In genomic region chr16:89200850-89201466, GRCh38 we compare ENCODE assay signal across 8 cellular contexts. TPM values are rescaled to one million over a fixed set of nuclear protein-coding genes. Genes with fewer than 3 reads are reported as not detected.
DNase-seq lines count a peak whose midpoint lies in the region; ATAC-seq and TF ChIP-seq lines count a peak whose summit lies in the region.
"Had no signal": no experiment of that assay in that cellular context is flagged by ENCODE, and none has a peak within 500 bp of the region (broad histone marks: within the 10 kb centered on the region; RNA-seq: fewer than 3 reads in every experiment).

No MANE protein-coding gene starts in this region.

- peak; percentile 20 for DNase-seq in RPMI8226
- DNase-seq in hepatic stellate cell (ENCODE audit: low spot score), result peak; percentile 11
- no peak for DNase-seq in prostate gland (ENCODE audit: low spot score)
- DNase-seq in gastrocnemius medialis, result no peak
- no peak for DNase-seq in NCI-H1436 treated with DMSO at 0.1 percent for 48 hours (lab: John Stamatoyannopoulos, UW)

- H3K27me3 ChIP-seq in prostate gland (replicated peaks; ENCODE audit: insufficient read depth), result peaks cover 9% of the 10 kb centered on the region
- peaks cover 63 to 70% (median 68%) of the 10 kb centered on the region in 3 donors for H3K27me3 ChIP-seq in gastrocnemius medialis

- H3K9me3 ChIP-seq in prostate gland (no peaks in the 10 kb centered on the region), gastrocnemius medialis (no peaks in the 10 kb centered on the region)

- in situ Hi-C loops in gastrocnemius medialis (cut with MboI; ENCODE audit: low sequenced_read_pairs in 4 of 4), result loop anchor here in 2 of 4 donors (25.0 kb wide), 2 partner anchors 339 to 464 kb away; partner anchors contain the start of genes GALNS (in 1 of the 2), PABPN1L (in 1 of the 2) and TRAPPC2L (in 1 of the 2)

- TF ChIP-seq CTCF in prostate gland (IDR thresholded peaks at IDR 0.05), result no peak
- TF ChIP-seq CTCF in gastrocnemius medialis (IDR thresholded peaks at IDR 0.05 in 4 of 5, conservative IDR thresholded peaks at IDR 0.05 in 1 of 5), result no peak

- no peaks in the 10 kb centered on the region for H3K4me1 ChIP-seq in prostate gland (replicated peaks)
- H3K4me1 ChIP-seq in gastrocnemius medialis, result no peaks in the 10 kb centered on the region

- H3K4me3 ChIP-seq in GM08714 (ENCODE audit: low read length), result peak overlapping the region; percentile 27; the same call in 1 of the 2 replicates
- peak overlapping the region; percentile 15 to 44 for H3K4me3 ChIP-seq in prostate gland
- H3K4me3 ChIP-seq in gastrocnemius medialis, result no peak overlapping the region

- WGBS in prostate gland, result 2% methylated on average over 38 of the region's 68 CpGs

- ATAC-seq in gastrocnemius medialis (no peak), GM18505 (IDR thresholded peaks at IDR 0.05; ENCODE audit: unreplicated experiment) (no peak)

- intact Hi-C loops in prostate gland (cut with DNase I) (no loop called here), gastrocnemius medialis (cut with DNase I; ENCODE audit: low total_unique reads) (loop anchor here (2.0 kb wide), 1 partner anchor 30 kb away; the partner anchor contains the start of gene CDH15)

- H3K27ac ChIP-seq in prostate gland, result no peak overlapping the region
- H3K27ac ChIP-seq in gastrocnemius medialis, result no peak overlapping the region

- TF ChIP-seq POLR2A in prostate gland (IDR thresholded peaks at IDR 0.05) (no peak), gastrocnemius medialis (IDR thresholded peaks at IDR 0.05) (no peak), GM18505 (IDR thresholded peaks at IDR 0.05; ENCODE audit: borderline replicate concordance, extremely low read depth, insufficient read depth, insufficient read length) (no peak)

- no peaks in the 10 kb centered on the region for H3K36me3 ChIP-seq in prostate gland
- H3K36me3 ChIP-seq in gastrocnemius medialis, result no peaks in the 10 kb centered on the region

RNA-seq across cellular contexts. Expression of gene SLC22A31, which starts 0.6 kb away (rescaled TPM):
- total RNA-seq in prostate gland, result 1 to 10 TPM in 1 of 2 donors, not detected in 1; 4.6 TPM
- total RNA-seq in gastrocnemius medialis, result not detected
- total RNA-seq: SK-MEL-5 had no signal

RNA-seq across cellular contexts. Expression of gene ZNF778, which starts 16.5 kb away (rescaled TPM):
- total RNA-seq in prostate gland (10 to 100 TPM; 12.9 to 30.2 TPM), gastrocnemius medialis (10 to 100 TPM; 10.7 to 21.3 (median 17.9) TPM)

RNA-seq across cellular contexts. Expression of gene CDH15, which starts 29.4 kb away (rescaled TPM):
- total RNA-seq in prostate gland, result 1 to 10 TPM in 1 of 2 donors, under 1 TPM in 1; 0.64 to 2.7 TPM
- total RNA-seq in gastrocnemius medialis, result 10 to 100 TPM; 48.5 to 60.8 (median 51.0) TPM
- total RNA-seq: SK-MEL-5 had no signal

Comparison
In these comparisons a context has a peak if more than half of its experiments do, and no peak if none do; other contexts are left out.
1. H3K4me3 ChIP-seq: peak in GM08714 (single experiment) and prostate gland (2 of 2); none in gastrocnemius medialis (0 of 4).
2. DNase-seq: peak in RPMI8226 (single experiment) and hepatic stellate cell (single experiment); none in prostate gland (single experiment), gastrocnemius medialis (0 of 2) and NCI-H1436 treated with DMSO at 0.1 percent for 48 hours (single experiment).
3. RNA of gene CDH15, which starts 29.4 kb away (total RNA-seq): 48.5 to 60.8 TPM in gastrocnemius medialis; 0.64 to 2.7 TPM in prostate gland; every median in the first group is over 10 times any median in the second.